13 cellular contexts compared by ENCODE assay signal in genomic region chr10:767211-767610, GRCh38.
DNase-seq lines count a peak whose midpoint lies in the region; ATAC-seq and TF ChIP-seq lines count a peak whose summit lies in the region.
"Had no signal": no experiment of that assay in that cellular context is flagged by ENCODE, and none has a peak within 500 bp of the region (broad histone marks: within the 10 kb centered on the region; RNA-seq: fewer than 3 reads in every experiment).

No MANE protein-coding gene starts in this region.

- in situ Hi-C loops in brain microvascular endothelial cell (cut with HindIII; ENCODE audit: low pct_ligation_motif_present, low sequenced_read_pairs), result no loop called here

- H3K9me3 Mint-ChIP-seq in activated CD4-positive, alpha-beta T cell treated with anti-CD3 and anti-CD28 coated beads, Interleukin-2, amount 10 ng/mL, durations not matched to agents 24 days and 14 days, result peaks cover 12% of the 10 kb centered on the region

- no peak overlapping the region for H3K4me3 ChIP-seq in body of pancreas
- no peak overlapping the region for H3K4me3 ChIP-seq in brain microvascular endothelial cell (ENCODE audit: low read depth, low read length)

- peaks cover 13% of the 10 kb centered on the region for H3K27me3 Mint-ChIP-seq in activated CD4-positive, alpha-beta T cell treated with anti-CD3 and anti-CD28 coated beads, Interleukin-2, amount 10 ng/mL, durations not matched to agents 24 days and 14 days

- no peak for TF ChIP-seq CTCF in body of pancreas (IDR thresholded peaks at IDR 0.05)
- no peak for TF ChIP-seq CTCF in brain microvascular endothelial cell (IDR thresholded peaks at IDR 0.05; ENCODE audit: low read depth, low read length, missing control alignments)

- peak; percentile 96 for ATAC-seq in body of pancreas

- no peaks in the 10 kb centered on the region for H3K4me1 Mint-ChIP-seq in activated CD4-positive, alpha-beta T cell treated with anti-CD3 and anti-CD28 coated beads, Interleukin-2, amount 10 ng/mL, durations not matched to agents 24 days and 14 days

- H3K27ac ChIP-seq in body of pancreas, result peak overlapping the region in 2 of 4 donors; percentile 35 to 50
- no peak overlapping the region for H3K27ac ChIP-seq in brain microvascular endothelial cell
- no peak overlapping the region for H3K27ac ChIP-seq in substantia nigra (ENCODE audit: low read depth, low read length, poor library complexity, severe bottlenecking)
- H3K27ac ChIP-seq: C4-2B had no signal

- no peaks in the 10 kb centered on the region for H3K36me3 Mint-ChIP-seq in activated CD4-positive, alpha-beta T cell treated with anti-CD3 and anti-CD28 coated beads, Interleukin-2, amount 10 ng/mL, durations not matched to agents 24 days and 14 days (ENCODE audit: low read depth)

- peak; percentile 31 for DNase-seq in activated CD4-positive, alpha-beta T cell treated with anti-CD3 and anti-CD28 coated beads, Interleukin-2, amount 10 ng/mL, durations not matched to agents 24 days and 14 days
- no peak for DNase-seq in activated CD4-positive, alpha-beta T cell treated with anti-CD3 and anti-CD28 coated beads for 1 hour
- peak; percentile 25 for DNase-seq in NCI-H2196 (lab: John Stamatoyannopoulos, UW; ENCODE audit: unreplicated experiment)
- DNase-seq in body of pancreas, result peak; percentile 57 to 78 (median 68)
- no peak for DNase-seq in brain microvascular endothelial cell
- no peak for DNase-seq in substantia nigra (lab: John Stamatoyannopoulos, UW)
- no peak for DNase-seq in NK-92 treated with Interleukin-12 subunit alpha and Interleukin-12 subunit beta, amount 100 ng/mL, for 24 hours (lab: John Stamatoyannopoulos, UW)
- DNase-seq: DMS153, H7, NCI-H1417 treated with DMSO at 0.1 percent for 48 hours, NCI-H2081, SW 1271 had no signal

- no peak overlapping the region for H3K4me3 Mint-ChIP-seq in activated CD4-positive, alpha-beta T cell treated with anti-CD3 and anti-CD28 coated beads, Interleukin-2, amount 10 ng/mL, durations not matched to agents 24 days and 14 days

- H3K36me3 ChIP-seq in body of pancreas (replicated peaks in 1 of 2; ENCODE audit: insufficient read depth in 1 of 2, low read depth in 2 of 2) (no peaks in the 10 kb centered on the region), brain microvascular endothelial cell (replicated peaks) (no peaks in the 10 kb centered on the region)

- TF ChIP-seq POLR2A in body of pancreas (IDR thresholded peaks at IDR 0.05), result no peak

- intact Hi-C loops in activated CD4-positive, alpha-beta T cell treated with anti-CD3 and anti-CD28 coated beads, Interleukin-2, amount 10 ng/mL, durations not matched to agents 24 days and 14 days (cut with micrococcal nuclease), result no loop called here
- intact Hi-C loops in body of pancreas (cut with DNase I), result no loop called here

- H3K4me1 ChIP-seq in body of pancreas, result peaks cover 6% of the 10 kb centered on the region

- WGBS in body of pancreas, 2 donors, result 26 to 33% methylated on average over 1 of the region's 1 CpG

- H3K9me3 ChIP-seq in body of pancreas, result no peaks in the 10 kb centered on the region

- H3K27me3 ChIP-seq in body of pancreas, result no peaks in the 10 kb centered on the region
- H3K27me3 ChIP-seq in brain microvascular endothelial cell (replicated peaks), result no peaks in the 10 kb centered on the region

- no peak overlapping the region for H3K27ac Mint-ChIP-seq in activated CD4-positive, alpha-beta T cell treated with anti-CD3 and anti-CD28 coated beads, Interleukin-2, amount 10 ng/mL, durations not matched to agents 24 days and 14 days

Comparison
In these comparisons a context has a peak if more than half of its experiments do, and no peak if none do; other contexts are left out.
1. DNase-seq: peak in activated CD4-positive, alpha-beta T cell treated with anti-CD3 and anti-CD28 coated beads, Interleukin-2, amount 10 ng/mL, durations not matched to agents 24 days and 14 days (single experiment), NCI-H2196 (single experiment) and body of pancreas (4 of 4); none in activated CD4-positive, alpha-beta T cell treated with anti-CD3 and anti-CD28 coated beads for 1 hour (single experiment), brain microvascular endothelial cell (single experiment), substantia nigra (0 of 49) and NK-92 treated with Interleukin-12 subunit alpha and Interleukin-12 subunit beta, amount 100 ng/mL, for 24 hours (single experiment).